Comparison of ENCODE assay signal across 9 cellular contexts in genomic region chr10:75388082-75388481, GRCh38. TPM values are rescaled to one million over a fixed set of nuclear protein-coding genes. Genes with fewer than 3 reads are reported as not detected.
"Had no signal": no experiment of that assay in that cellular context is flagged by ENCODE, and none has a peak within 500 bp of the region (broad histone marks: within the 10 kb centered on the region; RNA-seq: fewer than 3 reads in every experiment).

No MANE protein-coding gene starts in this region.

- FAIRE-seq: G401.6, GM12878, GM12891, GM12892, GM18507, GM19239 had no signal

- H3K4me3 ChIP-seq: GM12878 had no signal

- ATAC-seq: GM12878 had no signal

- DNase-seq: GDM1, GF-D8 had no signal

RNA-seq across cellular contexts. Expression of gene LRMDA, which starts 43.3 kb away (rescaled TPM):
- total RNA-seq: G401 had no signal
